Comparison of ENCODE assay signal across 1 cellular context in genomic region chrX:54439967-54440871, GRCh38.
TF ChIP-seq lines count a peak whose summit lies in the region.

Gene TSR2, plus strand, starts transcription at chrX:54440404. Its CDS starts 18 bp downstream, at chrX:54440422.

TF ChIP-seq in HepG2, 621 proteins besides CTCF, POLR2A, EP300 and RAD21 (continued from another document and continues in another):
- TF ChIP-seq CREBL2 (CRISPR knock-in tag; IDR thresholded peaks at IDR 0.05; ENCODE audit: borderline replicate concordance) (no peak), CREM (IDR thresholded peaks at IDR 0.05) (peak; percentile 42; the same call in 1 of the 2 replicates), CREM (CRISPR knock-in tag; IDR thresholded peaks at IDR 0.05) (no peak), ZIK1 (CRISPR knock-in tag; IDR thresholded peaks at IDR 0.05; ENCODE audit: borderline replicate concordance, low read depth) (0 out of 2 replicates have a peak, but pooled peaks have one; percentile 27), KAT8 (CRISPR knock-in tag; IDR thresholded peaks at IDR 0.05) (peak; percentile 90), ZNF580 (CRISPR knock-in tag; IDR thresholded peaks at IDR 0.05; ENCODE audit: borderline replicate concordance, low read depth) (peak; percentile 56; the same call in 1 of the 2 replicates), THAP11 (CRISPR knock-in tag; IDR thresholded peaks at IDR 0.05) (peak; percentile 83), CCAR2 (optimal IDR thresholded peaks at IDR 0.05; ENCODE audit: low read depth, low read length) (no peak), SUZ12 (IDR thresholded peaks at IDR 0.05; ENCODE audit: low read depth, low read length) (no peak), CERS6 (CRISPR knock-in tag; IDR thresholded peaks at IDR 0.05) (no peak), ARNTL (CRISPR knock-in tag; IDR thresholded peaks at IDR 0.05) (peak; percentile 80), ZNF567 (CRISPR knock-in tag; IDR thresholded peaks at IDR 0.05; ENCODE audit: borderline replicate concordance) (no peak), ZNF770 (CRISPR knock-in tag; IDR thresholded peaks at IDR 0.05) (no peak), ZNF333 (CRISPR knock-in tag; IDR thresholded peaks at IDR 0.05; ENCODE audit: borderline replicate concordance) (no peak), GATAD2A (CRISPR knock-in tag; IDR thresholded peaks at IDR 0.05) (0 out of 2 replicates have a peak, but pooled peaks have one; percentile 39), HNF1A (IDR thresholded peaks at IDR 0.05; ENCODE audit: low read depth) (no peak), HNF1A (CRISPR knock-in tag; IDR thresholded peaks at IDR 0.05; ENCODE audit: borderline replicate concordance) (no peak), HMGA1 (CRISPR knock-in tag; conservative IDR thresholded peaks at IDR 0.05) (no peak), RELA (CRISPR knock-in tag; IDR thresholded peaks at IDR 0.05) (no peak), TARDBP (CRISPR knock-in tag; IDR thresholded peaks at IDR 0.05) (peak; percentile 63), ZBTB1 (CRISPR knock-in tag; IDR thresholded peaks at IDR 0.05; ENCODE audit: borderline replicate concordance) (no peak), BCL3 (CRISPR knock-in tag; IDR thresholded peaks at IDR 0.05) (no peak), PLRG1 (conservative IDR thresholded peaks at IDR 0.05) (no peak), DR1 (CRISPR knock-in tag; IDR thresholded peaks at IDR 0.05) (peak; percentile 63; the same call in 1 of the 2 replicates), DPF2 (CRISPR knock-in tag; IDR thresholded peaks at IDR 0.05; ENCODE audit: borderline replicate concordance, low read depth) (no peak), PBX3 (CRISPR knock-in tag; IDR thresholded peaks at IDR 0.05; ENCODE audit: borderline replicate concordance) (no peak), ONECUT2 (CRISPR knock-in tag; IDR thresholded peaks at IDR 0.05) (no peak), ZBTB33 (CRISPR knock-in tag; IDR thresholded peaks at IDR 0.05) (no peak), EZH2 (conservative IDR thresholded peaks at IDR 0.05; ENCODE audit: low read depth, low read length) (no peak), ZNF44 (CRISPR knock-in tag; IDR thresholded peaks at IDR 0.05) (peak; percentile 29; the same call in 1 of the 2 replicates), GPBP1L1 (CRISPR knock-in tag; IDR thresholded peaks at IDR 0.05) (no peak), ETV5 (CRISPR knock-in tag; IDR thresholded peaks at IDR 0.05; ENCODE audit: borderline replicate concordance) (peak; percentile 36; the same call in 1 of the 2 replicates), SMARCC2 (IDR thresholded peaks at IDR 0.05) (no peak), ZNF558 (CRISPR knock-in tag; IDR thresholded peaks at IDR 0.05; ENCODE audit: borderline replicate concordance) (no peak), NR3C1 (CRISPR knock-in tag; IDR thresholded peaks at IDR 0.05) (no peak), HNRNPLL (IDR thresholded peaks at IDR 0.05; ENCODE audit: low read depth, low read length, poor library complexity, severe bottlenecking) (peak; percentile 32), SYNCRIP (IDR thresholded peaks at IDR 0.05; ENCODE audit: insufficient read depth, low read depth, low read length) (no peak), CHCHD3 (CRISPR knock-in tag; IDR thresholded peaks at IDR 0.05) (no peak), SRY (CRISPR knock-in tag; IDR thresholded peaks at IDR 0.05) (no peak), ZBTB46 (CRISPR knock-in tag; IDR thresholded peaks at IDR 0.05; ENCODE audit: borderline replicate concordance) (no peak), HNRNPK (IDR thresholded peaks at IDR 0.05; ENCODE audit: low read depth, low read length, poor library complexity, severe bottlenecking) (no peak), YEATS2 (CRISPR knock-in tag; IDR thresholded peaks at IDR 0.05; ENCODE audit: borderline replicate concordance) (no peak; the same call in 1 of the 2 replicates), IRF2 (CRISPR knock-in tag; IDR thresholded peaks at IDR 0.05) (peak; percentile 62; the same call in 1 of the 2 replicates), PLSCR1 (CRISPR knock-in tag; IDR thresholded peaks at IDR 0.05; ENCODE audit: borderline replicate concordance) (no peak), FLYWCH1 (CRISPR knock-in tag; IDR thresholded peaks at IDR 0.05) (no peak), ZBTB3 (CRISPR knock-in tag; IDR thresholded peaks at IDR 0.05; ENCODE audit: borderline replicate concordance, low read depth) (no peak), ZNF234 (CRISPR knock-in tag; conservative IDR thresholded peaks at IDR 0.05) (no peak), ZNF317 (CRISPR knock-in tag; IDR thresholded peaks at IDR 0.05) (0 out of 2 replicates have a peak, but pooled peaks have one; percentile 19), ZNF616 (CRISPR knock-in tag; IDR thresholded peaks at IDR 0.05; ENCODE audit: low read depth) (no peak), HDAC2 (CRISPR knock-in tag; IDR thresholded peaks at IDR 0.05) (peak; percentile 61; the same call in 1 of the 2 replicates), LBX2 (CRISPR knock-in tag; IDR thresholded peaks at IDR 0.05; ENCODE audit: borderline replicate concordance) (no peak), SKI (IDR thresholded peaks at IDR 0.05; ENCODE audit: partially characterized antibody) (no peak), EHMT2 (IDR thresholded peaks at IDR 0.05; ENCODE audit: borderline replicate concordance, low read depth, low read length) (no peak)
